Comparison of ENCODE assay signal across 8 cellular contexts in genomic region chr17:27760069-27760885, GRCh38. TPM values are rescaled to one million over a fixed set of nuclear protein-coding genes. Genes with fewer than 3 reads are reported as not detected.
DNase-seq lines count a peak whose midpoint lies in the region; ATAC-seq and TF ChIP-seq lines count a peak whose summit lies in the region.

No MANE protein-coding gene starts in this region.

- intact Hi-C loops in Panc1 (cut with micrococcal nuclease; ENCODE audit: unreplicated experiment): loop anchor here (1.0 kb wide), 1 partner anchor 120 kb away; no protein-coding TSS in a partner anchor
- intact Hi-C loops in activated T-helper 2 cell treated with anti-CD3 and anti-CD28 coated beads, Interferon-gamma antibody, Interleukin-2, Interleukin-4, amounts not matched to agents 10 μg/mL and 5 μg/mL and 100 μg/mL, durations not matched to agents 14 hours and 24 hours and 36 hours (cut with micrococcal nuclease): loop anchor here (1.0 kb wide), 1 partner anchor 120 kb away; no protein-coding TSS in a partner anchor

- no peak overlapping the region for H4K91ac ChIP-seq in H9 (ENCODE audit: insufficient read length, low read depth, low read length)

- no peaks in the 10 kb centered on the region for H3K4me1 Mint-ChIP-seq in H9
- H3K4me1 Mint-ChIP-seq in activated T-helper 2 cell treated with anti-CD3 and anti-CD28 coated beads, Interferon-gamma antibody, Interleukin-2, Interleukin-4, amounts not matched to agents 10 μg/mL and 5 μg/mL and 100 μg/mL, durations not matched to agents 14 hours and 24 hours and 36 hours (ENCODE audit: low read depth): no peaks in the 10 kb centered on the region
- no peaks in the 10 kb centered on the region for H3K4me1 Mint-ChIP-seq in type B pancreatic cell (ENCODE audit: unreplicated experiment)

- no peak overlapping the region for H4K5ac ChIP-seq in H9 (ENCODE audit: insufficient read length, low read depth, low read length)

- no peak overlapping the region for H3K23ac ChIP-seq in H9 (ENCODE audit: insufficient read length, low read depth, low read length)

- H3K79me2 ChIP-seq in H9 (ENCODE audit: insufficient read depth, low read length) (no peaks in the 10 kb centered on the region), parathyroid adenoma (no peaks in the 10 kb centered on the region)

- no peak overlapping the region for H3K56ac ChIP-seq in H9 (ENCODE audit: insufficient read length, low read depth, low read length)

- H3K27me3 Mint-ChIP-seq in H9 (ENCODE audit: low read depth) (no peaks in the 10 kb centered on the region), type B pancreatic cell (peaks cover 7% of the 10 kb centered on the region)
- no peaks in the 10 kb centered on the region for H3K27me3 Mint-ChIP-seq in activated T-helper 2 cell treated with anti-CD3 and anti-CD28 coated beads, Interferon-gamma antibody, Interleukin-2, Interleukin-4, amounts not matched to agents 10 μg/mL and 5 μg/mL and 100 μg/mL, durations not matched to agents 14 hours and 24 hours and 36 hours (ENCODE audit: low read depth)

- no peak overlapping the region for H3T11ph ChIP-seq in H9 (ENCODE audit: low read length)

- no peak overlapping the region for H2BK12ac ChIP-seq in H9 (ENCODE audit: insufficient read length, low read depth, low read length)

- POLR2A ChIA-PET in Panc1 (lab: Charles Lee): no interaction called here

- H2BK15ac ChIP-seq in H9 (ENCODE audit: low read depth, low read length): no peak overlapping the region

- no peaks in the 10 kb centered on the region for H4K20me1 ChIP-seq in H9 (ENCODE audit: control insufficient read depth, insufficient read depth, insufficient read length)

- H3K4me2 ChIP-seq in H9 (ENCODE audit: insufficient read depth, insufficient read length, low read length) (no peak overlapping the region), parathyroid adenoma (ENCODE audit: low read length) (no peak overlapping the region)

- H3K36me3 Mint-ChIP-seq in H9 (ENCODE audit: insufficient read depth in 1 of 3, low read depth in 3 of 3) (no peaks in the 10 kb centered on the region), type B pancreatic cell (no peaks in the 10 kb centered on the region)
- H3K36me3 Mint-ChIP-seq in activated T-helper 2 cell treated with anti-CD3 and anti-CD28 coated beads, Interferon-gamma antibody, Interleukin-2, Interleukin-4, amounts not matched to agents 10 μg/mL and 5 μg/mL and 100 μg/mL, durations not matched to agents 14 hours and 24 hours and 36 hours (ENCODE audit: low read depth): no peaks in the 10 kb centered on the region

- H2AFZ ChIP-seq in H9 (ENCODE audit: low read length) (no peak overlapping the region), parathyroid adenoma (no peak overlapping the region)

- H3K9me3 ChIP-seq in H9 (ENCODE audit: control insufficient read depth, low read depth, low read length) (no peaks in the 10 kb centered on the region), Panc1 (ENCODE audit: control insufficient read depth, insufficient read depth, low read depth, low read length) (no peaks in the 10 kb centered on the region), parathyroid adenoma (ENCODE audit: control insufficient read depth, low read length) (no peaks in the 10 kb centered on the region)

- no peaks in the 10 kb centered on the region for H3K79me1 ChIP-seq in H9 (ENCODE audit: insufficient read depth, low read depth, low read length, poor library complexity, severe bottlenecking)

- peak; percentile 87 for DNase-seq in H9
- no peak for DNase-seq in Panc1 (ENCODE audit: low read depth, low spot score)
- peak; percentile 58 for DNase-seq in activated T-helper 2 cell treated with anti-CD3 and anti-CD28 coated beads, Interferon-gamma antibody, Interleukin-2, Interleukin-4, amounts not matched to agents 10 μg/mL and 5 μg/mL and 100 μg/mL, durations not matched to agents 14 hours and 24 hours and 36 hours (ENCODE audit: low spot score)
- DNase-seq in foreskin melanocyte: peak; percentile 20
- DNase-seq in type B pancreatic cell (ENCODE audit: extremely low spot score, unreplicated experiment): peak; percentile 83
- DNase-seq in OCI-M2 (lab: John Stamatoyannopoulos, UW; ENCODE audit: unreplicated experiment): no peak

- peak; percentile 79 for ATAC-seq in Panc1

- no peak overlapping the region for H3K14ac ChIP-seq in H9 (ENCODE audit: insufficient read depth, low read length)

- H3K27me3 ChIP-seq in H9 (ENCODE audit: insufficient read depth, low read length): no peaks in the 10 kb centered on the region
- H3K27me3 ChIP-seq in Panc1 (ENCODE audit: control insufficient read depth, insufficient read depth, low read length): no peaks in the 10 kb centered on the region
- no peaks in the 10 kb centered on the region for H3K27me3 ChIP-seq in parathyroid adenoma (ENCODE audit: control insufficient read depth, insufficient read depth, low read length)

- H3K27ac Mint-ChIP-seq in H9: no peak overlapping the region
- H3K27ac Mint-ChIP-seq in activated T-helper 2 cell treated with anti-CD3 and anti-CD28 coated beads, Interferon-gamma antibody, Interleukin-2, Interleukin-4, amounts not matched to agents 10 μg/mL and 5 μg/mL and 100 μg/mL, durations not matched to agents 14 hours and 24 hours and 36 hours: no peak overlapping the region
- H3K27ac Mint-ChIP-seq in type B pancreatic cell: no peak overlapping the region

- H4K8ac ChIP-seq in H9 (replicated peaks; ENCODE audit: insufficient read length, low read depth, low read length): no peak overlapping the region

- TF ChIP-seq CTCF in C4-2B (conservative IDR thresholded peaks at IDR 0.05) (peak; percentile 95), H9 (conservative IDR thresholded peaks at IDR 0.05) (peak; percentile 99), Panc1 (IDR thresholded peaks at IDR 0.05) (peak; percentile 95), parathyroid adenoma (IDR thresholded peaks at IDR 0.05) (peak; percentile 95), type B pancreatic cell (conservative IDR thresholded peaks at IDR 0.05) (peak; percentile 95)

- CTCF ChIA-PET in Panc1 (lab: Charles Lee): interaction anchor here (0.5 to 3.5 kb wide), 9 partner anchors 9 to 137 kb away, joined by 3 to 54 read pairs (median 4); no protein-coding TSS in a partner anchor

- WGBS in H9 (ENCODE audit: extremely low coverage, insufficient read length, low lambda C conversion rate): no CpG with 5 or more reads among the region's 28 CpGs

- H3K36me3 ChIP-seq in Panc1 (ENCODE audit: control insufficient read depth, insufficient read depth, low read length): no peaks in the 10 kb centered on the region
- no peaks in the 10 kb centered on the region for H3K36me3 ChIP-seq in parathyroid adenoma (ENCODE audit: control insufficient read depth, insufficient read depth, low read length)

- no peak overlapping the region for H2BK5ac ChIP-seq in H9 (ENCODE audit: insufficient read length, low read length)

- no peak overlapping the region for H2BK20ac ChIP-seq in H9 (ENCODE audit: low read depth, low read length, poor library complexity, severe bottlenecking)

- no peak overlapping the region for H3K4me3 Mint-ChIP-seq in H9
- no peak overlapping the region for H3K4me3 Mint-ChIP-seq in activated T-helper 2 cell treated with anti-CD3 and anti-CD28 coated beads, Interferon-gamma antibody, Interleukin-2, Interleukin-4, amounts not matched to agents 10 μg/mL and 5 μg/mL and 100 μg/mL, durations not matched to agents 14 hours and 24 hours and 36 hours (ENCODE audit: low read depth)
- no peak overlapping the region for H3K4me3 Mint-ChIP-seq in type B pancreatic cell

- H3K9me3 Mint-ChIP-seq in H9: no peaks in the 10 kb centered on the region
- H3K9me3 Mint-ChIP-seq in activated T-helper 2 cell treated with anti-CD3 and anti-CD28 coated beads, Interferon-gamma antibody, Interleukin-2, Interleukin-4, amounts not matched to agents 10 μg/mL and 5 μg/mL and 100 μg/mL, durations not matched to agents 14 hours and 24 hours and 36 hours: no peaks in the 10 kb centered on the region
- H3K9me3 Mint-ChIP-seq in type B pancreatic cell: no peaks in the 10 kb centered on the region

- H3K4me1 ChIP-seq in H9 (ENCODE audit: insufficient read depth, low read length) (no peaks in the 10 kb centered on the region), Panc1 (ENCODE audit: control insufficient read depth, insufficient read depth, low read length) (no peaks in the 10 kb centered on the region), parathyroid adenoma (no peaks in the 10 kb centered on the region)

- in situ Hi-C loops in Panc1 (cut with HindIII; ENCODE audit: low pct_unique_long_range_greater_than_20kb, low sequenced_read_pairs): no loop called here

- no peak overlapping the region for H3K18ac ChIP-seq in H9 (ENCODE audit: insufficient read length, low read depth, low read length)

- no peak overlapping the region for H2AK5ac ChIP-seq in H9 (ENCODE audit: insufficient read length, low read length)

- H3K27ac ChIP-seq in C4-2B (no peak overlapping the region), H9 (ENCODE audit: insufficient read length, low read depth, low read length) (no peak overlapping the region), Panc1 (ENCODE audit: low read length) (no peak overlapping the region), parathyroid adenoma (no peak overlapping the region)

- no peaks in the 10 kb centered on the region for H3K23me2 ChIP-seq in H9 (ENCODE audit: insufficient read length, low read depth, low read length, poor library complexity, severe bottlenecking)

- H2BK120ac ChIP-seq in H9 (ENCODE audit: low read depth, low read length, poor library complexity, severe bottlenecking): no peak overlapping the region

- H3K4me3 ChIP-seq in Panc1 (ENCODE audit: low read depth in 2 of 2, low read length in 2 of 2) (no peak overlapping the region), parathyroid adenoma (ENCODE audit: low read depth, low read length) (no peak overlapping the region)

- no peak overlapping the region for H3K9ac ChIP-seq in H9 (ENCODE audit: extremely low read depth, insufficient read length, low read length)
- no peak overlapping the region for H3K9ac ChIP-seq in parathyroid adenoma

- no peak overlapping the region for H3K4ac ChIP-seq in H9 (ENCODE audit: low read depth, low read length)

- BruUV-seq in Panc1 (replicated peaks; lab: Mats Ljungman, UMichigan): no TSS peak

RNA-seq across cellular contexts. Expression of gene NOS2, which starts 40.1 kb away (rescaled TPM):
- total RNA-seq in H9 (2021) (0.35 and 0.59 TPM in 2 replicates), Panc1 (2021; ENCODE audit: unreplicated experiment) (0.08 TPM), type B pancreatic cell (ENCODE audit: low replicate concordance) (1.1 and 7.6 TPM in 2 replicates)
- 0.07 TPM for polyA plus RNA-seq in Panc1 (2012; ENCODE audit: insufficient read length)
- total RNA-seq in activated T-helper 2 cell treated with anti-CD3 and anti-CD28 coated beads, Interferon-gamma antibody, Interleukin-2, Interleukin-4, amounts not matched to agents 10 μg/mL and 5 μg/mL and 100 μg/mL, durations not matched to agents 14 hours and 24 hours and 36 hours: 0.07 TPM in 1 of 2 replicates, not detected in the other

Comparison
In these comparisons a context has a peak if more than half of its experiments do, and no peak if none do; other contexts are left out.
1. DNase-seq: peak in H9 (single experiment), activated T-helper 2 cell treated with anti-CD3 and anti-CD28 coated beads, Interferon-gamma antibody, Interleukin-2, Interleukin-4, amounts not matched to agents 10 μg/mL and 5 μg/mL and 100 μg/mL, durations not matched to agents 14 hours and 24 hours and 36 hours (single experiment), foreskin melanocyte (single experiment) and type B pancreatic cell (single experiment); none in Panc1 (single experiment) and OCI-M2 (single experiment).
2. Peak in every context shown above with its lines, with median percentiles within 50 percentile points of each other: CTCF ChIP-seq.